ENCODE assay signal across 11 cellular contexts in genomic region chr11:12803086-12803826, GRCh38.
DNase-seq lines count a peak whose midpoint lies in the region; ATAC-seq and TF ChIP-seq lines count a peak whose summit lies in the region.
"Had no signal": no experiment of that assay in that cellular context is flagged by ENCODE, and none has a peak within 500 bp of the region (broad histone marks: within the 10 kb centered on the region; RNA-seq: fewer than 3 reads in every experiment).

No MANE protein-coding gene starts in this region.

- H3K4me3 ChIP-seq in HCT116 (replicated peaks in 1 of 2; ENCODE audit: low read depth in 1 of 2, low read length in 2 of 2), result peak overlapping the region; percentile 4 to 33
- no peak overlapping the region for H3K4me3 ChIP-seq in gastrocnemius medialis

- no peak overlapping the region for H3K27ac Mint-ChIP-seq in stimulated activated naive CD8-positive, alpha-beta T cell treated with anti-CD3 and anti-CD28 coated beads, Interleukin-15, amount 100 ng/mL, for 72 hours
- H3K27ac Mint-ChIP-seq: activated naive CD8-positive, alpha-beta T cell treated with anti-CD3 and anti-CD28 coated beads, Interleukin-2, amount 10 ng/mL, durations not matched to agents 7 days and 5 days; immature natural killer cell had no signal

- H3K4me1 ChIP-seq in HCT116 (ENCODE audit: control insufficient read depth in 1 of 2, insufficient read depth in 2 of 2, low read length in 2 of 2), result peaks cover 91 to 98% of the 10 kb centered on the region in 2 experiments
- H3K4me1 ChIP-seq in gastrocnemius medialis, result peaks cover 75 to 84% of the 10 kb centered on the region in 2 donors

- no peak for DNase-seq in HCT116 (ENCODE audit: low read depth, low spot score)
- peak; percentile 80 for DNase-seq in amniotic epithelial cell (ENCODE audit: low read depth)
- peak; percentile 20 for DNase-seq in glomerular visceral epithelial cell (ENCODE audit: extremely low spot score)
- no peak for DNase-seq in gastrocnemius medialis
- no peak for DNase-seq in stimulated activated naive CD8-positive, alpha-beta T cell treated with anti-CD3 and anti-CD28 coated beads, Interleukin-15, amount 100 ng/mL, for 72 hours
- DNase-seq: activated naive CD8-positive, alpha-beta T cell treated with anti-CD3 and anti-CD28 coated beads, Interleukin-2, amount 10 ng/mL, durations not matched to agents 7 days and 5 days; immature natural killer cell; stimulated activated CD4-positive, alpha-beta T cell treated with anti-CD3 and anti-CD28 coated beads, Interleukin-4, amount 100 ng/mL, for 4 hours had no signal

- H3K9me2 ChIP-seq in HCT116 (ENCODE audit: insufficient read depth), result no peaks in the 10 kb centered on the region

- ATAC-seq in HCT116 (no peak), gastrocnemius medialis (no peak), GM21447 (IDR thresholded peaks at IDR 0.05; ENCODE audit: unreplicated experiment) (no peak), GM18909 (IDR thresholded peaks at IDR 0.05; ENCODE audit: poor library complexity, unreplicated experiment) (no peak), GM18517 (IDR thresholded peaks at IDR 0.05; ENCODE audit: unreplicated experiment) (no peak)
- ATAC-seq in stimulated activated naive CD8-positive, alpha-beta T cell treated with anti-CD3 and anti-CD28 coated beads, Interleukin-15, amount 100 ng/mL, for 72 hours, result no peak

- H3K9me3 Mint-ChIP-seq in stimulated activated naive CD8-positive, alpha-beta T cell treated with anti-CD3 and anti-CD28 coated beads, Interleukin-15, amount 100 ng/mL, for 72 hours, result no peaks in the 10 kb centered on the region
- H3K9me3 Mint-ChIP-seq: activated naive CD8-positive, alpha-beta T cell treated with anti-CD3 and anti-CD28 coated beads, Interleukin-2, amount 10 ng/mL, durations not matched to agents 7 days and 5 days; immature natural killer cell had no signal

- peak overlapping the region; percentile 86 for H3K4me2 ChIP-seq in HCT116 (ENCODE audit: low read length)

- in situ Hi-C loops in gastrocnemius medialis (cut with MboI; ENCODE audit: low sequenced_read_pairs in 4 of 4), result loop anchor here in 3 of 4 donors (10.0 to 25.0 kb wide), 2 partner anchors 92 to 116 kb away; no protein-coding TSS in a partner anchor

- CTCF ChIA-PET in HCT116 (lab: Charles Lee), result no interaction called here

- no peak for TF ChIP-seq CTCF in HCT116 (IDR thresholded peaks at IDR 0.05 in 2 of 3, conservative IDR thresholded peaks at IDR 0.05 in 1 of 3; ENCODE audit: borderline replicate concordance in 1 of 3, insufficient read depth in 1 of 3, low read depth in 2 of 3, low read length in 2 of 3)
- TF ChIP-seq CTCF in gastrocnemius medialis (IDR thresholded peaks at IDR 0.05 in 4 of 5, conservative IDR thresholded peaks at IDR 0.05 in 1 of 5), result no peak

- no peak overlapping the region for H3K4me3 Mint-ChIP-seq in stimulated activated naive CD8-positive, alpha-beta T cell treated with anti-CD3 and anti-CD28 coated beads, Interleukin-15, amount 100 ng/mL, for 72 hours
- H3K4me3 Mint-ChIP-seq: activated naive CD8-positive, alpha-beta T cell treated with anti-CD3 and anti-CD28 coated beads, Interleukin-2, amount 10 ng/mL, durations not matched to agents 7 days and 5 days; immature natural killer cell had no signal

- TF ChIP-seq RAD21 in HCT116 (IDR thresholded peaks at IDR 0.05; ENCODE audit: low read depth), result no peak

- no peaks in the 10 kb centered on the region for H3K4me1 Mint-ChIP-seq in stimulated activated naive CD8-positive, alpha-beta T cell treated with anti-CD3 and anti-CD28 coated beads, Interleukin-15, amount 100 ng/mL, for 72 hours
- H3K4me1 Mint-ChIP-seq: activated naive CD8-positive, alpha-beta T cell treated with anti-CD3 and anti-CD28 coated beads, Interleukin-2, amount 10 ng/mL, durations not matched to agents 7 days and 5 days; immature natural killer cell had no signal

- POLR2A ChIA-PET in HCT116 (lab: Charles Lee), result interaction anchor here (1.2 kb wide), 1 partner anchor 11 kb away, joined by 4 read pairs; no protein-coding TSS in a partner anchor

- TF ChIP-seq POLR2A in HCT116 (IDR thresholded peaks at IDR 0.05; ENCODE audit: borderline replicate concordance, extremely low read depth, insufficient read depth, insufficient read length) (no peak), gastrocnemius medialis (IDR thresholded peaks at IDR 0.05) (no peak)

- H4K20me1 ChIP-seq in HCT116 (ENCODE audit: insufficient read depth), result no peaks in the 10 kb centered on the region

- H2AFZ ChIP-seq in HCT116 (ENCODE audit: low read depth, low read length, poor library complexity, severe bottlenecking), result no peak overlapping the region

- no peaks in the 10 kb centered on the region for H3K9me3 ChIP-seq in HCT116 (ENCODE audit: control insufficient read depth in 1 of 2, insufficient read depth in 1 of 2, low read depth in 1 of 2, low read length in 2 of 2)
- H3K9me3 ChIP-seq in gastrocnemius medialis, result no peaks in the 10 kb centered on the region

- H3K27ac ChIP-seq in HCT116 (ENCODE audit: low read depth, low read length) (peak overlapping the region; percentile 88), gastrocnemius medialis (peak overlapping the region; percentile 29 to 71 (median 52))

- H3K27me3 Mint-ChIP-seq in stimulated activated naive CD8-positive, alpha-beta T cell treated with anti-CD3 and anti-CD28 coated beads, Interleukin-15, amount 100 ng/mL, for 72 hours, result peaks cover 74% of the 10 kb centered on the region

- H3K27me3 ChIP-seq in HCT116 (ENCODE audit: insufficient read depth, low read length) (no peaks in the 10 kb centered on the region), gastrocnemius medialis (no peaks in the 10 kb centered on the region)

- H3K36me3 ChIP-seq in HCT116 (ENCODE audit: control insufficient read depth in 1 of 2, insufficient read depth in 2 of 2, low read length in 2 of 2) (no peaks in the 10 kb centered on the region), gastrocnemius medialis (no peaks in the 10 kb centered on the region)

- H3K79me2 ChIP-seq in HCT116 (ENCODE audit: insufficient read depth, low read length), result peaks cover 92% of the 10 kb centered on the region

- H3K9ac ChIP-seq in HCT116 (ENCODE audit: low read length), result peak overlapping the region; percentile 64

- no TSS peak for BruUV-seq in HCT116 (replicated peaks; lab: Mats Ljungman, UMichigan)

- intact Hi-C loops in HCT116 (cut with micrococcal nuclease), result loop anchor here (5.0 kb wide), 3 partner anchors 81 to 126 kb away; no protein-coding TSS in a partner anchor
- intact Hi-C loops in gastrocnemius medialis (cut with DNase I; ENCODE audit: low total_unique reads), result no loop called here

- RAD21 ChIA-PET in HCT116 (lab: Charles Lee; ENCODE audit: low non-redundant PET in 1 of 2, low total read pairs in 2 of 2, uncharacterized antibody in 2 of 2, unreplicated experiment in 2 of 2), result interaction anchor here in 1 of 2 experiments (0.7 kb wide), 2 partner anchors 57 to 534 kb away, joined by 3 to 4 read pairs; no protein-coding TSS in a partner anchor

TF ChIP-seq in HCT116, 20 proteins besides CTCF, POLR2A, EP300 and RAD21 (continues in another document):
- TF ChIP-seq CEBPB (IDR thresholded peaks at IDR 0.05; ENCODE audit: low read depth), result no peak
- TF ChIP-seq, protein P1, sequence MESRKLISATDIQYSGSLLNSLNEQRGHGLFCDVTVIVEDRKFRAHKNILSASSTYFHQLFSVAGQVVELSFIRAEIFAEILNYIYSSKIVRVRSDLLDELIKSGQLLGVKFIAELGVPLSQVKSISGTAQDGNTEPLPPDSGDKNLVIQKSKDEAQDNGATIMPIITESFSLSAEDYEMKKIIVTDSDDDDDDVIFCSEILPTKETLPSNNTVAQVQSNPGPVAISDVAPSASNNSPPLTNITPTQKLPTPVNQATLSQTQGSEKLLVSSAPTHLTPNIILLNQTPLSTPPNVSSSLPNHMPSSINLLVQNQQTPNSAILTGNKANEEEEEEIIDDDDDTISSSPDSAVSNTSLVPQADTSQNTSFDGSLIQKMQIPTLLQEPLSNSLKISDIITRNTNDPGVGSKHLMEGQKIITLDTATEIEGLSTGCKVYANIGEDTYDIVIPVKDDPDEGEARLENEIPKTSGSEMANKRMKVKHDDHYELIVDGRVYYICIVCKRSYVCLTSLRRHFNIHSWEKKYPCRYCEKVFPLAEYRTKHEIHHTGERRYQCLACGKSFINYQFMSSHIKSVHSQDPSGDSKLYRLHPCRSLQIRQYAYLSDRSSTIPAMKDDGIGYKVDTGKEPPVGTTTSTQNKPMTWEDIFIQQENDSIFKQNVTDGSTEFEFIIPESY (IDR thresholded peaks at IDR 0.05; ENCODE audit: extremely low read depth, insufficient replicate concordance, low read length), result no peak
- TF ChIP-seq SRF (IDR thresholded peaks at IDR 0.05; ENCODE audit: low read depth), result no peak
- TF ChIP-seq EZH2 (IDR thresholded peaks at IDR 0.05), result no peak
- no peak for TF ChIP-seq EZH2phosphoT487 (IDR thresholded peaks at IDR 0.05; ENCODE audit: borderline replicate concordance)
- no peak for TF ChIP-seq TCF7L2 (IDR thresholded peaks at IDR 0.05; ENCODE audit: borderline replicate concordance, extremely low read depth, insufficient read depth, insufficient read length)
- TF ChIP-seq SP1 (IDR thresholded peaks at IDR 0.05; ENCODE audit: low read depth), result no peak
- no peak for TF ChIP-seq ZFX (IDR thresholded peaks at IDR 0.05)
- TF ChIP-seq, protein P2, sequence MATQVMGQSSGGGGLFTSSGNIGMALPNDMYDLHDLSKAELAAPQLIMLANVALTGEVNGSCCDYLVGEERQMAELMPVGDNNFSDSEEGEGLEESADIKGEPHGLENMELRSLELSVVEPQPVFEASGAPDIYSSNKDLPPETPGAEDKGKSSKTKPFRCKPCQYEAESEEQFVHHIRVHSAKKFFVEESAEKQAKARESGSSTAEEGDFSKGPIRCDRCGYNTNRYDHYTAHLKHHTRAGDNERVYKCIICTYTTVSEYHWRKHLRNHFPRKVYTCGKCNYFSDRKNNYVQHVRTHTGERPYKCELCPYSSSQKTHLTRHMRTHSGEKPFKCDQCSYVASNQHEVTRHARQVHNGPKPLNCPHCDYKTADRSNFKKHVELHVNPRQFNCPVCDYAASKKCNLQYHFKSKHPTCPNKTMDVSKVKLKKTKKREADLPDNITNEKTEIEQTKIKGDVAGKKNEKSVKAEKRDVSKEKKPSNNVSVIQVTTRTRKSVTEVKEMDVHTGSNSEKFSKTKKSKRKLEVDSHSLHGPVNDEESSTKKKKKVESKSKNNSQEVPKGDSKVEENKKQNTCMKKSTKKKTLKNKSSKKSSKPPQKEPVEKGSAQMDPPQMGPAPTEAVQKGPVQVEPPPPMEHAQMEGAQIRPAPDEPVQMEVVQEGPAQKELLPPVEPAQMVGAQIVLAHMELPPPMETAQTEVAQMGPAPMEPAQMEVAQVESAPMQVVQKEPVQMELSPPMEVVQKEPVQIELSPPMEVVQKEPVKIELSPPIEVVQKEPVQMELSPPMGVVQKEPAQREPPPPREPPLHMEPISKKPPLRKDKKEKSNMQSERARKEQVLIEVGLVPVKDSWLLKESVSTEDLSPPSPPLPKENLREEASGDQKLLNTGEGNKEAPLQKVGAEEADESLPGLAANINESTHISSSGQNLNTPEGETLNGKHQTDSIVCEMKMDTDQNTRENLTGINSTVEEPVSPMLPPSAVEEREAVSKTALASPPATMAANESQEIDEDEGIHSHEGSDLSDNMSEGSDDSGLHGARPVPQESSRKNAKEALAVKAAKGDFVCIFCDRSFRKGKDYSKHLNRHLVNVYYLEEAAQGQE (IDR thresholded peaks at IDR 0.05; ENCODE audit: low read depth), result no peak
- TF ChIP-seq ZNF274 (IDR thresholded peaks at IDR 0.05; ENCODE audit: low read depth, low read length), result no peak

Comparison
In these comparisons a context has a peak if more than half of its experiments do, and no peak if none do; other contexts are left out.
1. DNase-seq: peak in amniotic epithelial cell (single experiment) and glomerular visceral epithelial cell (single experiment); none in HCT116 (single experiment), gastrocnemius medialis (0 of 2) and stimulated activated naive CD8-positive, alpha-beta T cell treated with anti-CD3 and anti-CD28 coated beads, Interleukin-15, amount 100 ng/mL, for 72 hours (0 of 2).
2. H3K4me3 ChIP-seq: peak in HCT116 (2 of 2); none in gastrocnemius medialis (0 of 4).